ENCODE assay signal across 1 cellular context in the genomic region with DNA sequence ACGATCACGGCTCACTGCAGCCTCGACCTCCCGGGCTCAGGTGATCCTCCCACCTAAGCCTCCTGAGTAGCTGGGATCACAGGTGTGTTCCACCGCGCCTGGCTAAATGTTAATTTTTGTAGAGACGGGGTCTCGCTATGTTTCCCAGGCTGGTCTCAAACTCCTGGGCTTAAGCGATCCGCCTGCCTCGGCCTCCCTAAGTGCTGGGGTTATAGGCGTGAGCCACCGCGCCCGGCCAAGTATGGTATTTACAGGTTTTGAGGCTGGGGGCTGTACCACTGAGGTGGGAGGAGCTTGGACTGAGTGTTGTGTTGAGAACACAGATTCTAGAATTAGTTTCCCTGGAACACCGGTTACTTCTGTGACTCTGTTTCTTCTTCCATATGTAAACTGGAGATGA.
TF ChIP-seq lines count a peak whose summit lies in the region.

No MANE protein-coding gene starts in this region.

TF ChIP-seq in SK-N-SH, 30 proteins besides CTCF, POLR2A, EP300 and RAD21:
- TF ChIP-seq TCF12 (IDR thresholded peaks at IDR 0.05), result no peak
- TF ChIP-seq, protein P1, sequence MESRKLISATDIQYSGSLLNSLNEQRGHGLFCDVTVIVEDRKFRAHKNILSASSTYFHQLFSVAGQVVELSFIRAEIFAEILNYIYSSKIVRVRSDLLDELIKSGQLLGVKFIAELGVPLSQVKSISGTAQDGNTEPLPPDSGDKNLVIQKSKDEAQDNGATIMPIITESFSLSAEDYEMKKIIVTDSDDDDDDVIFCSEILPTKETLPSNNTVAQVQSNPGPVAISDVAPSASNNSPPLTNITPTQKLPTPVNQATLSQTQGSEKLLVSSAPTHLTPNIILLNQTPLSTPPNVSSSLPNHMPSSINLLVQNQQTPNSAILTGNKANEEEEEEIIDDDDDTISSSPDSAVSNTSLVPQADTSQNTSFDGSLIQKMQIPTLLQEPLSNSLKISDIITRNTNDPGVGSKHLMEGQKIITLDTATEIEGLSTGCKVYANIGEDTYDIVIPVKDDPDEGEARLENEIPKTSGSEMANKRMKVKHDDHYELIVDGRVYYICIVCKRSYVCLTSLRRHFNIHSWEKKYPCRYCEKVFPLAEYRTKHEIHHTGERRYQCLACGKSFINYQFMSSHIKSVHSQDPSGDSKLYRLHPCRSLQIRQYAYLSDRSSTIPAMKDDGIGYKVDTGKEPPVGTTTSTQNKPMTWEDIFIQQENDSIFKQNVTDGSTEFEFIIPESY (IDR thresholded peaks at IDR 0.05; ENCODE audit: borderline replicate concordance, low read depth), result no peak
- TF ChIP-seq MEF2A (IDR thresholded peaks at IDR 0.05; ENCODE audit: borderline replicate concordance, low read depth), result no peak
- TF ChIP-seq PBX3 (IDR thresholded peaks at IDR 0.05), result no peak
- TF ChIP-seq NFIC (IDR thresholded peaks at IDR 0.05; ENCODE audit: borderline replicate concordance), result no peak
- no peak for TF ChIP-seq NRF1 (IDR thresholded peaks at IDR 0.05; ENCODE audit: low read depth, low read length)
- no peak for TF ChIP-seq FOXJ3 (CRISPR knock-in tag; IDR thresholded peaks at IDR 0.05)
- no peak for TF ChIP-seq POLR2AphosphoS5 (IDR thresholded peaks at IDR 0.05; ENCODE audit: low read depth, low read length)
- TF ChIP-seq CHD2 (IDR thresholded peaks at IDR 0.05; ENCODE audit: low read length, partially characterized antibody), result no peak
- no peak for TF ChIP-seq FOXM1 (IDR thresholded peaks at IDR 0.05; ENCODE audit: low read depth)
- TF ChIP-seq TEAD4 (IDR thresholded peaks at IDR 0.05; ENCODE audit: borderline replicate concordance, insufficient read depth), result no peak
- no peak for TF ChIP-seq JUND (IDR thresholded peaks at IDR 0.05)
- TF ChIP-seq SMC3 (IDR thresholded peaks at IDR 0.05; ENCODE audit: low read depth, low read length), result no peak
- no peak for TF ChIP-seq YY1 (IDR thresholded peaks at IDR 0.05; ENCODE audit: low read depth)
- TF ChIP-seq USF2 (IDR thresholded peaks at IDR 0.05; ENCODE audit: borderline replicate concordance, low read depth, low read length), result no peak
- TF ChIP-seq MXI1 (IDR thresholded peaks at IDR 0.05; ENCODE audit: low read depth, low read length), result no peak
- TF ChIP-seq, protein P2, sequence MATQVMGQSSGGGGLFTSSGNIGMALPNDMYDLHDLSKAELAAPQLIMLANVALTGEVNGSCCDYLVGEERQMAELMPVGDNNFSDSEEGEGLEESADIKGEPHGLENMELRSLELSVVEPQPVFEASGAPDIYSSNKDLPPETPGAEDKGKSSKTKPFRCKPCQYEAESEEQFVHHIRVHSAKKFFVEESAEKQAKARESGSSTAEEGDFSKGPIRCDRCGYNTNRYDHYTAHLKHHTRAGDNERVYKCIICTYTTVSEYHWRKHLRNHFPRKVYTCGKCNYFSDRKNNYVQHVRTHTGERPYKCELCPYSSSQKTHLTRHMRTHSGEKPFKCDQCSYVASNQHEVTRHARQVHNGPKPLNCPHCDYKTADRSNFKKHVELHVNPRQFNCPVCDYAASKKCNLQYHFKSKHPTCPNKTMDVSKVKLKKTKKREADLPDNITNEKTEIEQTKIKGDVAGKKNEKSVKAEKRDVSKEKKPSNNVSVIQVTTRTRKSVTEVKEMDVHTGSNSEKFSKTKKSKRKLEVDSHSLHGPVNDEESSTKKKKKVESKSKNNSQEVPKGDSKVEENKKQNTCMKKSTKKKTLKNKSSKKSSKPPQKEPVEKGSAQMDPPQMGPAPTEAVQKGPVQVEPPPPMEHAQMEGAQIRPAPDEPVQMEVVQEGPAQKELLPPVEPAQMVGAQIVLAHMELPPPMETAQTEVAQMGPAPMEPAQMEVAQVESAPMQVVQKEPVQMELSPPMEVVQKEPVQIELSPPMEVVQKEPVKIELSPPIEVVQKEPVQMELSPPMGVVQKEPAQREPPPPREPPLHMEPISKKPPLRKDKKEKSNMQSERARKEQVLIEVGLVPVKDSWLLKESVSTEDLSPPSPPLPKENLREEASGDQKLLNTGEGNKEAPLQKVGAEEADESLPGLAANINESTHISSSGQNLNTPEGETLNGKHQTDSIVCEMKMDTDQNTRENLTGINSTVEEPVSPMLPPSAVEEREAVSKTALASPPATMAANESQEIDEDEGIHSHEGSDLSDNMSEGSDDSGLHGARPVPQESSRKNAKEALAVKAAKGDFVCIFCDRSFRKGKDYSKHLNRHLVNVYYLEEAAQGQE (IDR thresholded peaks at IDR 0.05; ENCODE audit: low read depth, low read length), result no peak
